10 cellular contexts compared by ENCODE assay signal in the genomic region with DNA sequence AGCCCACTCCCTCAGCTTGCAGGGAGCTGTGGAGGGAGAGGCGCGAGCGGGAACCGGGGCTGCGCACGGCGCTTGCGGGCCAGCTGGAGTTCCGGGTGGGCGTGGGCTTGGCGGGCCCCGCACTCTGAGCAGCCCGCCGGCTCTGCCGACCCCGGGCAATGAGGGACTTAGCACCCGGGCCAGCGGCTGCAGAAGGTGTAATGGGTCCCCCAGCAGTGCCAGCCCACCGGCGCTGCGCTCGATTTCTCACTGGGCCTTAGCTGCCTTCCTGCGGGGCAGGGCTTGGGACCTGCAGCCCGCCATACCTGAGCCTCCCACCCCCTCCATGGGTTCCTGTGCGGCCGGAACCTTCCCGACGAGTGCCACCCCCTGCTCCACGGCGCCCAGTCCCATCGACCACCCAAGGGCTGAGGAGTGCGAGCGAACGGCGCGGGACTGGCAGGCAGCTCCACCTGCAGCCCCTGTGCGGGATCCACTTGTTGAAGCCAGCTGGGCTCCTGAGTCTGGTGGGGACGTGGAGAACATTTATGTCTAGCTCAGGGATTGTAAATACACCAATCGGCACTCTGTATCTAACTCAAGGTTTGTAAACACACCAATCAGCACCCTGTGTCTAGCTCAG. TPM values are rescaled to one million over a fixed set of nuclear protein-coding genes. Genes with fewer than 3 reads are reported as not detected.
DNase-seq lines count a peak whose midpoint lies in the region; ATAC-seq, FAIRE-seq and TF ChIP-seq lines count a peak whose summit lies in the region.
"Not testable (repeated sequence)": the region's sequence is repeated elsewhere in the genome, so short reads cannot be mapped to it uniquely, and the experiment has no call there.
"Had no signal": no experiment of that assay in that cellular context is flagged by ENCODE, and none has a peak within 500 bp of the region (broad histone marks: within the 10 kb centered on the region; RNA-seq: fewer than 3 reads in every experiment).

No MANE protein-coding gene starts in this region.

- H3K27me3 ChIP-seq in astrocyte (ENCODE audit: insufficient read depth, low read length); left ventricle myocardium inferior (ENCODE audit: low read depth): not testable (repeated sequence)

- intact Hi-C loops in activated B cell treated with CpG ODN at 0.5 μM for 24 hours (cut with micrococcal nuclease); activated T-helper 1 cell treated with anti-CD3 and anti-CD28 coated beads, Interleukin-12 subunit alpha, Interleukin-12 subunit beta, Interleukin-2, Interleukin-4 antibody, amounts not matched to agents 30 ng/mL and 10 ng/mL and 1 ng/mL, durations not matched to agents 14 hours and 24 hours and 36 hours (cut with micrococcal nuclease); left ventricle myocardium inferior (cut with micrococcal nuclease): not testable (repeated sequence)

- H3K4me1 Mint-ChIP-seq in activated B cell treated with CpG ODN at 0.5 μM for 24 hours = peaks cover 23% of the 10 kb centered on the region
- peaks cover 13% of the 10 kb centered on the region for H3K4me1 Mint-ChIP-seq in activated T-helper 1 cell treated with anti-CD3 and anti-CD28 coated beads, Interleukin-12 subunit alpha, Interleukin-12 subunit beta, Interleukin-2, Interleukin-4 antibody, amounts not matched to agents 30 ng/mL and 10 ng/mL and 1 ng/mL, durations not matched to agents 14 hours and 24 hours and 36 hours (ENCODE audit: low read depth)
- H3K4me1 Mint-ChIP-seq in astrocyte (ENCODE audit: low read depth, unreplicated experiment) = not testable (repeated sequence)

- TF ChIP-seq CTCF in activated B cell treated with CpG ODN at 0.5 μM for 24 hours (IDR thresholded peaks at IDR 0.05); astrocyte (IDR thresholded peaks at IDR 0.05; ENCODE audit: insufficient read depth, low read depth, low read length); left ventricle myocardium inferior (IDR thresholded peaks at IDR 0.05; ENCODE audit: borderline replicate concordance): not testable (repeated sequence)

- not testable (repeated sequence) for H3K27ac ChIP-seq in astrocyte (ENCODE audit: low read depth, low read length); left ventricle myocardium inferior (replicated peaks); skin epidermis

- peak overlapping the region; percentile 60 for H3K4me2 ChIP-seq in astrocyte (ENCODE audit: low read length)

- FAIRE-seq in astrocyte (lab: Jason Lieb, UNC) = not testable (repeated sequence)

- H3K4me3 ChIP-seq in astrocyte (ENCODE audit: insufficient read depth, low read depth, low read length) = not testable (repeated sequence)
- H3K4me3 ChIP-seq in left ventricle myocardium inferior = peak overlapping the region; percentile 58
- H3K4me3 ChIP-seq in skin epidermis = peak overlapping the region in 4 of 7 experiments; percentile 5 to 32 (median 17)

- H3K27me3 Mint-ChIP-seq in activated B cell treated with CpG ODN at 0.5 μM for 24 hours; activated T-helper 1 cell treated with anti-CD3 and anti-CD28 coated beads, Interleukin-12 subunit alpha, Interleukin-12 subunit beta, Interleukin-2, Interleukin-4 antibody, amounts not matched to agents 30 ng/mL and 10 ng/mL and 1 ng/mL, durations not matched to agents 14 hours and 24 hours and 36 hours (ENCODE audit: insufficient read depth); astrocyte (ENCODE audit: low read depth, unreplicated experiment): not testable (repeated sequence)

- POLR2A ChIA-PET in activated B cell treated with CpG ODN at 0.5 μM for 24 hours (lab: Charles Lee) = interaction anchor here (1.1 to 1.4 kb wide), 4 partner anchors 15 to 124 kb away, joined by 3 to 5 read pairs (median 4); a partner anchor contains a TSS

- not testable (repeated sequence) for H3K36me3 Mint-ChIP-seq in activated B cell treated with CpG ODN at 0.5 μM for 24 hours (ENCODE audit: low read depth); activated T-helper 1 cell treated with anti-CD3 and anti-CD28 coated beads, Interleukin-12 subunit alpha, Interleukin-12 subunit beta, Interleukin-2, Interleukin-4 antibody, amounts not matched to agents 30 ng/mL and 10 ng/mL and 1 ng/mL, durations not matched to agents 14 hours and 24 hours and 36 hours (ENCODE audit: low read depth); astrocyte (ENCODE audit: low read depth, unreplicated experiment)

- not testable (repeated sequence) for H3K79me2 ChIP-seq in astrocyte (ENCODE audit: insufficient read depth, low read length)

- not testable (repeated sequence) for ATAC-seq in activated B cell treated with CpG ODN at 0.5 μM for 24 hours (ENCODE audit: low read depth)

- not testable (repeated sequence) for H3K9me3 Mint-ChIP-seq in activated B cell treated with CpG ODN at 0.5 μM for 24 hours; activated T-helper 1 cell treated with anti-CD3 and anti-CD28 coated beads, Interleukin-12 subunit alpha, Interleukin-12 subunit beta, Interleukin-2, Interleukin-4 antibody, amounts not matched to agents 30 ng/mL and 10 ng/mL and 1 ng/mL, durations not matched to agents 14 hours and 24 hours and 36 hours; astrocyte (ENCODE audit: unreplicated experiment)

- not testable (repeated sequence) for H4K20me1 ChIP-seq in astrocyte (ENCODE audit: insufficient read depth, low read length)

- peak overlapping the region; percentile 35 for H3K27ac Mint-ChIP-seq in activated B cell treated with CpG ODN at 0.5 μM for 24 hours
- peak overlapping the region; percentile 43 for H3K27ac Mint-ChIP-seq in activated T-helper 1 cell treated with anti-CD3 and anti-CD28 coated beads, Interleukin-12 subunit alpha, Interleukin-12 subunit beta, Interleukin-2, Interleukin-4 antibody, amounts not matched to agents 30 ng/mL and 10 ng/mL and 1 ng/mL, durations not matched to agents 14 hours and 24 hours and 36 hours
- not testable (repeated sequence) for H3K27ac Mint-ChIP-seq in astrocyte (ENCODE audit: unreplicated experiment)

- peak; percentile 34 for DNase-seq in ELF-1 (ENCODE audit: low read depth, low spot score)
- DNase-seq in NCI-H69 (lab: John Stamatoyannopoulos, UW) = peak; percentile 13
- DNase-seq in activated B cell treated with CpG ODN at 0.5 μM for 24 hours; activated T-helper 1 cell treated with anti-CD3 and anti-CD28 coated beads, Interleukin-12 subunit alpha, Interleukin-12 subunit beta, Interleukin-2, Interleukin-4 antibody, amounts not matched to agents 30 ng/mL and 10 ng/mL and 1 ng/mL, durations not matched to agents 14 hours and 24 hours and 36 hours (ENCODE audit: low spot score); astrocyte (ENCODE audit: low read depth); left ventricle myocardium inferior: not testable (repeated sequence)

- H3K4me1 ChIP-seq in astrocyte (ENCODE audit: insufficient read depth, low read length); left ventricle myocardium inferior: not testable (repeated sequence)

- not testable (repeated sequence) for H2AFZ ChIP-seq in astrocyte (ENCODE audit: low read depth, low read length)

- not testable (repeated sequence) for H3K9ac ChIP-seq in astrocyte (ENCODE audit: low read length)

- H3K36me3 ChIP-seq in astrocyte (ENCODE audit: insufficient read depth, low read length) = not testable (repeated sequence)
- H3K36me3 ChIP-seq in left ventricle myocardium inferior = peaks cover 10% of the 10 kb centered on the region

- CTCF ChIA-PET in activated B cell treated with CpG ODN at 0.5 μM for 24 hours (lab: Charles Lee) = interaction anchor here (0.9 kb wide), 1 partner anchor 297 kb away, joined by 4 read pairs; no protein-coding TSS in a partner anchor

- H3K4me3 Mint-ChIP-seq in activated B cell treated with CpG ODN at 0.5 μM for 24 hours = peak overlapping the region; percentile 87
- peak overlapping the region; percentile 79 for H3K4me3 Mint-ChIP-seq in activated T-helper 1 cell treated with anti-CD3 and anti-CD28 coated beads, Interleukin-12 subunit alpha, Interleukin-12 subunit beta, Interleukin-2, Interleukin-4 antibody, amounts not matched to agents 30 ng/mL and 10 ng/mL and 1 ng/mL, durations not matched to agents 14 hours and 24 hours and 36 hours
- H3K4me3 Mint-ChIP-seq in astrocyte (ENCODE audit: unreplicated experiment) = not testable (repeated sequence)

- not testable (repeated sequence) for H3K9me3 ChIP-seq in astrocyte (ENCODE audit: insufficient read depth, low read depth, low read length); left ventricle myocardium inferior (replicated peaks)

RNA-seq across cellular contexts. Expression of a gene that starts 0.6 kb away (rescaled TPM):
- total RNA-seq in activated B cell treated with CpG ODN at 0.5 μM for 24 hours (0.24 TPM in 1 of 2 replicates, not detected in the other), astrocyte (0.34 and 1.4 TPM in 2 replicates), left ventricle myocardium inferior (0.66 TPM)
- total RNA-seq in activated T-helper 1 cell treated with anti-CD3 and anti-CD28 coated beads, Interleukin-12 subunit alpha, Interleukin-12 subunit beta, Interleukin-2, Interleukin-4 antibody, amounts not matched to agents 30 ng/mL and 10 ng/mL and 1 ng/mL, durations not matched to agents 14 hours and 24 hours and 36 hours = 0.20 TPM in 1 of 2 replicates, not detected in the other
- total RNA-seq: glomerular endothelial cell, K562, MCF 10A had no signal
